20 cellular contexts compared by ENCODE assay signal in the genomic region with DNA sequence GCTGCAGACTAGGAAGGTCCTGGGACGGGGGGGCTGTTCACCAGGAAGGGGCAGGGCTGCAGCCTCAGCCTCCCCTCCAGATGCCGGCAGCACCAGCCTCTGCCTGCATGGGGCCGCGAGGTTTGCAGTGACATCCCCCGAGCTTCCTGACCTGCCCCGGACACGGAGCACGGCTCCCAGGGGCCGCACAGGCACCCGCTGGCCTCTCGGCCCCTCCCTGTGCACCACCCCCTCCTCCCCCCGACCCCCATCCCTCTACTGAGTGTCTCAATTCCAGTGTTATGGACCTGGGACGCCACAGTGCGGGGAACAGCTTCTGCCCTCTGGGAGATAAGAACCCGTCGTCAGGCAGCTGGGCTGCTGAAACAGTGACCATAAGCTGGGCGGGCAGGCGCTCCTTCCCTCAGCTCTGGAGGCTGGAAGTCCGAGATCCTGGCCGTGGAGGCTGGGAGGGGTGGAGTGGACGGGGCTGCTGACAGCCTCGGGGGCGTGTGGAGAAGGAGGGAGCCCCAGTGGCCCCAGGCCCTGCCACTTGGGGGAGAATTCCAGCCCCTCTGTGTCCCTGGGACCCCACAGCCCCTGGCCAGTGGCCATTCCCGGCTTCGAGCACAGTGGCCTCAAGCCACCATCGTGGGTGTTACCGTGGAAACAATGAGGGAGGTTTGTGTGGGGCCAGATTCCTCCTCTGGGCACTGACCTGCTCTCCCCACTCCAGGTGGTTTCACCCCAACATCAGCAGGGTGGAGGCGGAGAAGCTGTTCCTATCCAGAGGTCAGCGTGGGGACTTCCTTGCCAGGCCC. TPM values are rescaled to one million over a fixed set of nuclear protein-coding genes. Genes with fewer than 3 reads are reported as not detected.
DNase-seq lines count a peak whose midpoint lies in the region; ATAC-seq and TF ChIP-seq lines count a peak whose summit lies in the region.
"Had no signal": no experiment of that assay in that cellular context is flagged by ENCODE, and none has a peak within 500 bp of the region (broad histone marks: within the 10 kb centered on the region; RNA-seq: fewer than 3 reads in every experiment).

No MANE protein-coding gene starts in this region.

- TF ChIP-seq CTCF in RWPE1 (conservative IDR thresholded peaks at IDR 0.05; ENCODE audit: low read depth), result no peak
- TF ChIP-seq CTCF in suprapubic skin (IDR thresholded peaks at IDR 0.05), result no peak

- TF ChIP-seq EP300 in suprapubic skin (IDR thresholded peaks at IDR 0.05), result no peak

- H3K4me1 Mint-ChIP-seq in activated CD4-positive, alpha-beta T cell treated with anti-CD3 and anti-CD28 coated beads, Interleukin-2, amount 10 ng/mL, durations not matched to agents 7 days and 5 days, result peaks cover 40% of the 10 kb centered on the region
- peaks cover 45% of the 10 kb centered on the region for H3K4me1 Mint-ChIP-seq in activated naive CD8-positive, alpha-beta T cell treated with anti-CD3 and anti-CD28 coated beads, Interleukin-2, amount 50 U/mL, for 24 hours

- H3K4me1 ChIP-seq in neuronal stem cell (ENCODE audit: control insufficient read depth in 2 of 2, insufficient read depth in 1 of 2, low read depth in 1 of 2, low read length in 2 of 2), result peaks cover 31 to 36% of the 10 kb centered on the region in 2 donors
- peaks cover 50% of the 10 kb centered on the region for H3K4me1 ChIP-seq in suprapubic skin

- H2BK15ac ChIP-seq in neuronal stem cell (ENCODE audit: low read length), result peak overlapping the region; percentile 79

- CTCF ChIA-PET in activated CD4-positive, alpha-beta T cell treated with anti-CD3 and anti-CD28 coated beads, Interleukin-2, amount 10 ng/mL, durations not matched to agents 7 days and 5 days (lab: Charles Lee), result interaction anchor here (1.3 to 4.7 kb wide), 11 partner anchors 8 to 243 kb away, joined by 3 to 39 read pairs (median 6); a partner anchor contains a TSS
- CTCF ChIA-PET in RWPE1 (lab: Yijun Ruan, JAX), result interaction anchor here (0.6 to 3.4 kb wide), 8 partner anchors 10 to 78 kb away, joined by 3 to 50 read pairs (median 4); a partner anchor contains a TSS

- H2BK12ac ChIP-seq in neuronal stem cell (ENCODE audit: low read length), result peak overlapping the region; percentile 77

- no peak for DNase-seq in activated CD4-positive, alpha-beta T cell treated with anti-CD3 and anti-CD28 coated beads, Interleukin-2, amount 10 ng/mL, durations not matched to agents 7 days and 5 days
- DNase-seq in activated CD4-positive, alpha-beta T cell treated with anti-CD3 and anti-CD28 coated beads for 48 hours, result no peak
- no peak for DNase-seq in RWPE1 (ENCODE audit: low spot score)
- no peak for DNase-seq in activated naive CD8-positive, alpha-beta T cell treated with anti-CD3 and anti-CD28 coated beads, Interleukin-2, amount 50 U/mL, for 24 hours
- no peak for DNase-seq in neuronal stem cell (ENCODE audit: low spot score)
- no peak for DNase-seq in occipital lobe (lab: John Stamatoyannopoulos, UW)
- DNase-seq in suprapubic skin (ENCODE audit: low spot score in 2 of 2), result no peak
- DNase-seq: activated CD8-positive, alpha-beta memory T cell treated with anti-CD3 and anti-CD28 coated beads, Interleukin-2, amount 50 U/mL, for 48 hours; body of pancreas; effector CD8-positive, alpha-beta T cell; islet precursor cell; NCI-H2107; NCI-H82; pancreas; SHP77 treated with DMSO at 0.1 percent for 48 hours had no signal

- H3K27ac ChIP-seq in RWPE1 (peak overlapping the region; percentile 62), neuronal stem cell (replicated peaks; ENCODE audit: low read length) (no peak overlapping the region), suprapubic skin (no peak overlapping the region)
- H3K27ac ChIP-seq: body of pancreas, pancreas, thoracic aorta had no signal

- ATAC-seq in activated naive CD8-positive, alpha-beta T cell treated with anti-CD3 and anti-CD28 coated beads, Interleukin-2, amount 50 U/mL, for 24 hours, result no peak
- ATAC-seq in GM21367 (IDR thresholded peaks at IDR 0.05; ENCODE audit: unreplicated experiment), result no peak
- ATAC-seq: body of pancreas, pancreas had no signal

- H2AFZ ChIP-seq in neuronal stem cell (ENCODE audit: low read length), result peak overlapping the region; percentile 61

- peak overlapping the region; percentile 96 for H2AK5ac ChIP-seq in neuronal stem cell (ENCODE audit: low read depth, low read length)

- H3K4me3 ChIP-seq in neuronal stem cell (ENCODE audit: low read length in 2 of 2) (no peak overlapping the region), suprapubic skin (no peak overlapping the region)
- H3K4me3 ChIP-seq: body of pancreas, pancreas, thoracic aorta had no signal

- H3K9me3 Mint-ChIP-seq in activated CD4-positive, alpha-beta T cell treated with anti-CD3 and anti-CD28 coated beads, Interleukin-2, amount 10 ng/mL, durations not matched to agents 7 days and 5 days, result no peaks in the 10 kb centered on the region
- H3K9me3 Mint-ChIP-seq in activated naive CD8-positive, alpha-beta T cell treated with anti-CD3 and anti-CD28 coated beads, Interleukin-2, amount 50 U/mL, for 24 hours, result no peaks in the 10 kb centered on the region
- H3K9me3 Mint-ChIP-seq: mesothelial cell of epicardium had no signal

- peak overlapping the region; percentile 64 for H3K27ac Mint-ChIP-seq in activated CD4-positive, alpha-beta T cell treated with anti-CD3 and anti-CD28 coated beads, Interleukin-2, amount 10 ng/mL, durations not matched to agents 7 days and 5 days
- peak overlapping the region; percentile 76 for H3K27ac Mint-ChIP-seq in activated naive CD8-positive, alpha-beta T cell treated with anti-CD3 and anti-CD28 coated beads, Interleukin-2, amount 50 U/mL, for 24 hours
- H3K27ac Mint-ChIP-seq: mesothelial cell of epicardium had no signal

- H3K4me2 ChIP-seq in neuronal stem cell (ENCODE audit: insufficient read depth, low read length, poor library complexity, severe bottlenecking), result no peak overlapping the region

- H3K9me3 ChIP-seq in neuronal stem cell (replicated peaks in 1 of 2; ENCODE audit: control insufficient read depth in 2 of 2, insufficient read depth in 1 of 2, low read depth in 1 of 2, low read length in 2 of 2) (no peaks in the 10 kb centered on the region), suprapubic skin (no peaks in the 10 kb centered on the region)
- H3K9me3 ChIP-seq: body of pancreas, pancreas, thoracic aorta had no signal

- peak overlapping the region; percentile 19 for H3K4ac ChIP-seq in neuronal stem cell (ENCODE audit: low read length)

- H4K8ac ChIP-seq in neuronal stem cell (ENCODE audit: low read depth, low read length), result no peak overlapping the region

- no peak overlapping the region for H2BK120ac ChIP-seq in neuronal stem cell (ENCODE audit: low read depth, low read length)

- no peaks in the 10 kb centered on the region for H3K36me3 Mint-ChIP-seq in activated CD4-positive, alpha-beta T cell treated with anti-CD3 and anti-CD28 coated beads, Interleukin-2, amount 10 ng/mL, durations not matched to agents 7 days and 5 days (ENCODE audit: low read depth)
- peaks cover 6% of the 10 kb centered on the region for H3K36me3 Mint-ChIP-seq in activated naive CD8-positive, alpha-beta T cell treated with anti-CD3 and anti-CD28 coated beads, Interleukin-2, amount 50 U/mL, for 24 hours (ENCODE audit: low read depth)
- H3K36me3 Mint-ChIP-seq: mesothelial cell of epicardium had no signal

- peak overlapping the region; percentile 61 for H3K23ac ChIP-seq in neuronal stem cell (ENCODE audit: low read depth, low read length, poor library complexity)

- no peaks in the 10 kb centered on the region for H3K36me3 ChIP-seq in neuronal stem cell (replicated peaks in 1 of 2; ENCODE audit: control insufficient read depth in 2 of 2, insufficient read depth in 2 of 2, low read length in 2 of 2)
- H3K36me3 ChIP-seq in suprapubic skin, result no peaks in the 10 kb centered on the region
- H3K36me3 ChIP-seq: pancreas, thoracic aorta had no signal

- H3K9ac ChIP-seq in neuronal stem cell (ENCODE audit: low read depth, low read length, poor library complexity), result no peak overlapping the region

- H4K91ac ChIP-seq in neuronal stem cell (ENCODE audit: low read depth, low read length, poor library complexity), result peak overlapping the region; percentile 64

- peak overlapping the region; percentile 39 for H2BK5ac ChIP-seq in neuronal stem cell (ENCODE audit: low read length)

- POLR2A ChIA-PET in activated CD4-positive, alpha-beta T cell treated with anti-CD3 and anti-CD28 coated beads, Interleukin-2, amount 10 ng/mL, durations not matched to agents 7 days and 5 days (lab: Charles Lee), result no interaction called here
- POLR2A ChIA-PET in RWPE1 (lab: Yijun Ruan, JAX; ENCODE audit: low non-redundant PET), result no interaction called here

- no peaks in the 10 kb centered on the region for H3K79me1 ChIP-seq in neuronal stem cell (ENCODE audit: low read depth, low read length)

- H3K14ac ChIP-seq in neuronal stem cell (ENCODE audit: low read length), result peak overlapping the region; percentile 49

- WGBS in neuronal stem cell (ENCODE audit: extremely low coverage in 2 of 2, insufficient read length in 2 of 2, insufficient replicate concordance in 1 of 2), 2 donors, result no CpG with 5 or more reads among the region's 29 CpGs
- WGBS in suprapubic skin, result 53% methylated on average over 7 of the region's 29 CpGs

- peaks cover 4 to 67% (median 48%) of the 10 kb centered on the region in 3 experiments for H3K27me3 ChIP-seq in neuronal stem cell (ENCODE audit: control insufficient read depth in 3 of 3, insufficient read depth in 3 of 3, low read depth in 1 of 3, low read length in 3 of 3)
- H3K27me3 ChIP-seq in suprapubic skin, result peaks cover 87% of the 10 kb centered on the region

- H3K18ac ChIP-seq in neuronal stem cell (ENCODE audit: low read length), result peak overlapping the region; percentile 89

- H3K27me3 Mint-ChIP-seq in activated CD4-positive, alpha-beta T cell treated with anti-CD3 and anti-CD28 coated beads, Interleukin-2, amount 10 ng/mL, durations not matched to agents 7 days and 5 days, result peaks cover 17% of the 10 kb centered on the region
- H3K27me3 Mint-ChIP-seq in activated naive CD8-positive, alpha-beta T cell treated with anti-CD3 and anti-CD28 coated beads, Interleukin-2, amount 50 U/mL, for 24 hours, result peaks cover 18% of the 10 kb centered on the region

- TF ChIP-seq POLR2A in suprapubic skin (IDR thresholded peaks at IDR 0.05), result no peak

- peak overlapping the region; percentile 22 for H3K4me3 Mint-ChIP-seq in activated CD4-positive, alpha-beta T cell treated with anti-CD3 and anti-CD28 coated beads, Interleukin-2, amount 10 ng/mL, durations not matched to agents 7 days and 5 days
- H3K4me3 Mint-ChIP-seq in activated naive CD8-positive, alpha-beta T cell treated with anti-CD3 and anti-CD28 coated beads, Interleukin-2, amount 50 U/mL, for 24 hours, result peak overlapping the region; percentile 77
- H3K4me3 Mint-ChIP-seq: mesothelial cell of epicardium had no signal

RNA-seq across cellular contexts. Expression of a gene that starts 11.5 kb away (rescaled TPM):
- not detected for total RNA-seq in activated CD4-positive, alpha-beta T cell treated with anti-CD3 and anti-CD28 coated beads, Interleukin-2, amount 10 ng/mL, durations not matched to agents 7 days and 5 days
- polyA plus RNA-seq in neuronal stem cell (2013, experiment 1 of 2), result 0.03 TPM
- 0.01 TPM for polyA plus RNA-seq in neuronal stem cell (2013, experiment 2 of 2)
- total RNA-seq in occipital lobe, result not detected
- total RNA-seq in suprapubic skin, result 1 to 10 TPM; 1.8 to 4.9 (median 4.8) TPM
- total RNA-seq: glomerular endothelial cell, HT1080 had no signal

RNA-seq across cellular contexts. Expression of a gene that starts 42.6 kb away (rescaled TPM):
- total RNA-seq in activated CD4-positive, alpha-beta T cell treated with anti-CD3 and anti-CD28 coated beads, Interleukin-2, amount 10 ng/mL, durations not matched to agents 7 days and 5 days, result 1 to 10 TPM; 7.4 to 8.3 TPM
- 79.8 TPM for polyA plus RNA-seq in neuronal stem cell (2013, experiment 1 of 2)
- 78.9 TPM for polyA plus RNA-seq in neuronal stem cell (2013, experiment 2 of 2)
- total RNA-seq in occipital lobe (71.9 TPM), suprapubic skin (10 to 100 TPM; 50.6 to 84.8 (median 71.1) TPM)

RNA-seq across cellular contexts. Expression of a gene that starts 49.3 kb away (rescaled TPM):
- 100 to 1,000 TPM; 237 to 332 TPM for total RNA-seq in activated CD4-positive, alpha-beta T cell treated with anti-CD3 and anti-CD28 coated beads, Interleukin-2, amount 10 ng/mL, durations not matched to agents 7 days and 5 days
- polyA plus RNA-seq in neuronal stem cell (2013, experiment 1 of 2), result 44.0 TPM
- 44.5 TPM for polyA plus RNA-seq in neuronal stem cell (2013, experiment 2 of 2)
- 15.0 TPM for total RNA-seq in occipital lobe
- 10 to 100 TPM in 1 of 4 donors, 1 to 10 TPM in 3; 5.4 to 10.1 (median 7.9) TPM for total RNA-seq in suprapubic skin

RNA-seq across cellular contexts. Expression of a gene that starts 53.3 kb away (rescaled TPM):
- total RNA-seq in activated CD4-positive, alpha-beta T cell treated with anti-CD3 and anti-CD28 coated beads, Interleukin-2, amount 10 ng/mL, durations not matched to agents 7 days and 5 days, result 10 to 100 TPM; 18.0 to 22.0 TPM
- 12.3 TPM for polyA plus RNA-seq in neuronal stem cell (2013, experiment 1 of 2)
- polyA plus RNA-seq in neuronal stem cell (2013, experiment 2 of 2), result 11.7 TPM
- total RNA-seq in occipital lobe (5.5 TPM), suprapubic skin (10 to 100 TPM; 12.8 to 48.4 (median 19.7) TPM)

Comparison
In these comparisons a context has a peak if more than half of its experiments do, and no peak if none do; other contexts are left out.
1. RNA of a gene that starts 49.3 kb away (total RNA-seq): 237 to 332 TPM in activated CD4-positive, alpha-beta T cell treated with anti-CD3 and anti-CD28 coated beads, Interleukin-2, amount 10 ng/mL, durations not matched to agents 7 days and 5 days; 15.0 TPM in occipital lobe (single experiment) and 5.4 to 10.1 TPM in suprapubic skin; every median in the first group is over 10 times any median in the second.